In the genomic region with DNA sequence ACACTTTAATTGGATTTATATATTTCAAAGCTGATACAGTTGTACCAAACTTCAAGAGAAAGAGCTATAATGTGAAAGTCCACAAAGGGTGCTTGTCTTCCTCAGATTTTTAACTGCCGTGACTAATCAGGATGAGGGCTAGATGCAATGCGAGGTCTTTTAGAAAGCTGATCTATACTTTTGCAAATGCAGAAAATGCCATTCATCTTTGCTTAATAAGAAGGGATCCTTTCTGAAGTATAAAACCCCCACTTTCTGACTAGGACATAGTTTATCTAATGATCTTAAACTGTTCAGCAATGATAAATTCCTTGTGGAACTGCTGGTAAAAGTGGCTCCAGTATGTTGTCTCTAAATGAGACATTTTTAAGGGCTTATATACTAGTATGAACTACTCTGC, we compare ENCODE assay signal across 18 cellular contexts.
"Had no signal": no experiment of that assay in that cellular context is flagged by ENCODE, and none has a peak within 500 bp of the region (broad histone marks: within the 10 kb centered on the region; RNA-seq: fewer than 3 reads in every experiment).

No MANE protein-coding gene starts in this region.

- DNase-seq: effector memory CD8-positive, alpha-beta T cell; erythroblast; foreskin keratinocyte; head of caudate nucleus; hippocampal formation; left colon; left ventricle myocardium superior; mesenchymal stem cell; naive thymus-derived CD4-positive, alpha-beta T cell; posterior cingulate gyrus; sigmoid colon; small intestine; stimulated activated CD4-positive, alpha-beta T cell treated with anti-CD3 and anti-CD28 coated beads, Interleukin-12 subunit alpha, Interleukin-12 subunit beta, amount 100 ng/mL, for 4 hours; stimulated activated naive CD4-positive, alpha-beta T cell; stomach; substantia nigra had no signal

- H3K27me3 ChIP-seq: sigmoid colon, stomach had no signal

- H3K9me3 ChIP-seq: sigmoid colon, stomach, thoracic aorta had no signal

- H3K4me1 ChIP-seq: foreskin keratinocyte, sigmoid colon, stomach had no signal

- H3K4me3 ChIP-seq: lung, sigmoid colon, stomach, thoracic aorta had no signal

- H3K36me3 ChIP-seq: sigmoid colon, stomach, thoracic aorta had no signal

- H3K27ac ChIP-seq: foreskin keratinocyte, sigmoid colon, stomach, thoracic aorta had no signal

- ATAC-seq: effector memory CD8-positive, alpha-beta T cell; foreskin keratinocyte; left colon; left ventricle myocardium superior; naive thymus-derived CD4-positive, alpha-beta T cell had no signal
